29 cellular contexts compared by ENCODE assay signal in genomic region chr6:144383336-144383735, GRCh38.
"Had no signal": no experiment of that assay in that cellular context is flagged by ENCODE, and none has a peak within 500 bp of the region (broad histone marks: within the 10 kb centered on the region; RNA-seq: fewer than 3 reads in every experiment).

No MANE protein-coding gene starts in this region.

- H3K36me3 ChIP-seq: MG63, Peyer's patch had no signal

- H3K4me2 ChIP-seq: KMS-11 had no signal

- H3K9me3 ChIP-seq: MG63, Peyer's patch had no signal

- H3K27ac Mint-ChIP-seq: activated CD8-positive, alpha-beta T cell treated with anti-CD3 and anti-CD28 coated beads, Interleukin-2, amount 10 ng/mL, durations not matched to agents 7 days and 5 days; activated naive CD4-positive, alpha-beta T cell treated with anti-CD3 and anti-CD28 coated beads, Interleukin-2, amount 50 U/mL, for 72 hours; activated naive CD8-positive, alpha-beta T cell treated with anti-CD3 and anti-CD28 coated beads, Interleukin-2, amount 50 U/mL, for 24 hours; brain; T-helper 1 cell treated with Interleukin-12 subunit alpha and Interleukin-12 subunit beta and Interleukin-4 antibody, amounts not matched to agents 30 μg/mL and 1 μg/mL, for 36 hours; WTC11 had no signal

- H3K27me3 ChIP-seq: MG63, Peyer's patch, SJSA1 had no signal

- DNase-seq: activated CD4-positive, alpha-beta T cell treated with anti-CD3 and anti-CD28 coated beads for 48 hours; activated CD4-positive, alpha-beta T cell treated with anti-CD3 and anti-CD28 coated beads, Interleukin-2, amount 50 U/mL, for 4 hours; activated CD4-positive, CD25-positive, alpha-beta regulatory T cell treated with anti-CD3 and anti-CD28 coated beads, Interleukin-2, amount 50 U/mL, for 72 hours; activated CD8-positive, alpha-beta memory T cell treated with anti-CD3 and anti-CD28 coated beads, Interleukin-2, amount 50 U/mL, for 48 hours; activated CD8-positive, alpha-beta T cell treated with anti-CD3 and anti-CD28 coated beads, Interleukin-2, amount 10 ng/mL, durations not matched to agents 7 days and 5 days; activated naive CD8-positive, alpha-beta T cell treated with anti-CD3 and anti-CD28 coated beads, Interleukin-2, amount 50 U/mL, for 24 hours; activated T-cell treated with anti-CD3 and anti-CD28 coated beads, Interleukin-2, amount 50 U/mL, for 1 hour; amniotic stem cell; MG63; MV-4-11; NCI-H1105; NCI-H1436; NCI-H1694 treated with DMSO at 0.1 percent for 48 hours; NCI-H2029 treated with DMSO at 0.1 percent for 48 hours; NCI-H345; NCI-H510A; NCI-H526 treated with DMSO at 0.1 percent for 48 hours; NCI-H82; OCI-M1; Peyer's patch; Right ventricle myocardium superior had no signal

- H3K4me3 Mint-ChIP-seq: activated CD8-positive, alpha-beta T cell treated with anti-CD3 and anti-CD28 coated beads, Interleukin-2, amount 10 ng/mL, durations not matched to agents 7 days and 5 days; activated naive CD8-positive, alpha-beta T cell treated with anti-CD3 and anti-CD28 coated beads, Interleukin-2, amount 50 U/mL, for 24 hours; brain; central memory CD8-positive, alpha-beta T cell; T-helper 1 cell treated with Interleukin-12 subunit alpha and Interleukin-12 subunit beta and Interleukin-4 antibody, amounts not matched to agents 30 μg/mL and 1 μg/mL, for 36 hours; WTC11 had no signal

- H3K4me3 ChIP-seq: MG63, Peyer's patch, SJSA1 had no signal

- H3K27me3 Mint-ChIP-seq: activated naive CD8-positive, alpha-beta T cell treated with anti-CD3 and anti-CD28 coated beads, Interleukin-2, amount 50 U/mL, for 24 hours; brain; central memory CD8-positive, alpha-beta T cell had no signal

- H3K4me1 Mint-ChIP-seq: brain had no signal

- H3K9me3 Mint-ChIP-seq: central memory CD8-positive, alpha-beta T cell had no signal

- H3K27ac ChIP-seq: KMS-11, Peyer's patch, RWPE1, SJSA1 had no signal

- ATAC-seq: activated CD8-positive, alpha-beta T cell treated with anti-CD3 and anti-CD28 coated beads, Interleukin-2, amount 10 ng/mL, durations not matched to agents 7 days and 5 days; activated naive CD4-positive, alpha-beta T cell treated with anti-CD3 and anti-CD28 coated beads, Interleukin-2, amount 50 U/mL, for 72 hours; activated naive CD8-positive, alpha-beta T cell treated with anti-CD3 and anti-CD28 coated beads, Interleukin-2, amount 50 U/mL, for 24 hours; WTC11 had no signal

- H3K9ac ChIP-seq: KMS-11 had no signal
